1 cellular context compared by ENCODE assay signal in the genomic region with DNA sequence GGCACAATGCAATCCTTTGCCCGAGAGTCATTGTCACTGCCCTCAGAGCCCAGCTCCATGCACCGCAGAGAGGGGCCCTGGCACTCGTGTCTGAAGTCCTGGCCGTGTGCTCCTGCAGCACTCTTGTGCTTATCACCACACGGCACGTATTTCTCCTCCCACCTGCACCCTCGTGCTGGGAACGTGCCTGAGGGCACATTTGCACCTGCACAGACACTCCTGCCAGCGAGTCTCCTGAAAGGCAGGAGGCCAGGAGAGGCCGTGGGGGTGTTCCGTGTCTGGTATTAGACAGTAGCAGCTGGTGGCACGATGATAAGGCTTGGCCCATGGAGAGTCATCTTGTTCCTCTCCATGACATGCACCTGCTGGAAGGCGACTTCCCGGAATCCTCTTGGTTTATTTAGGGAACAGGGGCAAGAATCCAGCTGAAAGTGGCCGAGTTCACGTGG.
A peak's percentile ranks its signal among the peaks of the same experiment; 100 is the strongest.
TF ChIP-seq lines count a peak whose summit lies in the region.

No MANE protein-coding gene starts in this region.

TF ChIP-seq in HepG2, 621 proteins besides CTCF, POLR2A, EP300 and RAD21 (continued from another document):
- TF ChIP-seq, protein P1, sequence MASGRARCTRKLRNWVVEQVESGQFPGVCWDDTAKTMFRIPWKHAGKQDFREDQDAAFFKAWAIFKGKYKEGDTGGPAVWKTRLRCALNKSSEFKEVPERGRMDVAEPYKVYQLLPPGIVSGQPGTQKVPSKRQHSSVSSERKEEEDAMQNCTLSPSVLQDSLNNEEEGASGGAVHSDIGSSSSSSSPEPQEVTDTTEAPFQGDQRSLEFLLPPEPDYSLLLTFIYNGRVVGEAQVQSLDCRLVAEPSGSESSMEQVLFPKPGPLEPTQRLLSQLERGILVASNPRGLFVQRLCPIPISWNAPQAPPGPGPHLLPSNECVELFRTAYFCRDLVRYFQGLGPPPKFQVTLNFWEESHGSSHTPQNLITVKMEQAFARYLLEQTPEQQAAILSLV (CRISPR knock-in tag; IDR thresholded peaks at IDR 0.05; ENCODE audit: borderline replicate concordance) = peak; percentile 60; the same call in 1 of the 2 replicates
- TF ChIP-seq, protein P2, sequence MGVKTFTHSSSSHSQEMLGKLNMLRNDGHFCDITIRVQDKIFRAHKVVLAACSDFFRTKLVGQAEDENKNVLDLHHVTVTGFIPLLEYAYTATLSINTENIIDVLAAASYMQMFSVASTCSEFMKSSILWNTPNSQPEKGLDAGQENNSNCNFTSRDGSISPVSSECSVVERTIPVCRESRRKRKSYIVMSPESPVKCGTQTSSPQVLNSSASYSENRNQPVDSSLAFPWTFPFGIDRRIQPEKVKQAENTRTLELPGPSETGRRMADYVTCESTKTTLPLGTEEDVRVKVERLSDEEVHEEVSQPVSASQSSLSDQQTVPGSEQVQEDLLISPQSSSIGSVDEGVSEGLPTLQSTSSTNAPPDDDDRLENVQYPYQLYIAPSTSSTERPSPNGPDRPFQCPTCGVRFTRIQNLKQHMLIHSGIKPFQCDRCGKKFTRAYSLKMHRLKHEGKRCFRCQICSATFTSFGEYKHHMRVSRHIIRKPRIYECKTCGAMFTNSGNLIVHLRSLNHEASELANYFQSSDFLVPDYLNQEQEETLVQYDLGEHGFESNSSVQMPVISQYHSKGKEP (CRISPR knock-in tag; IDR thresholded peaks at IDR 0.05) = no peak
- TF ChIP-seq TAF15 (IDR thresholded peaks at IDR 0.05; ENCODE audit: low read depth, low read length, poor library complexity, severe bottlenecking) = no peak
- TF ChIP-seq, protein P3, sequence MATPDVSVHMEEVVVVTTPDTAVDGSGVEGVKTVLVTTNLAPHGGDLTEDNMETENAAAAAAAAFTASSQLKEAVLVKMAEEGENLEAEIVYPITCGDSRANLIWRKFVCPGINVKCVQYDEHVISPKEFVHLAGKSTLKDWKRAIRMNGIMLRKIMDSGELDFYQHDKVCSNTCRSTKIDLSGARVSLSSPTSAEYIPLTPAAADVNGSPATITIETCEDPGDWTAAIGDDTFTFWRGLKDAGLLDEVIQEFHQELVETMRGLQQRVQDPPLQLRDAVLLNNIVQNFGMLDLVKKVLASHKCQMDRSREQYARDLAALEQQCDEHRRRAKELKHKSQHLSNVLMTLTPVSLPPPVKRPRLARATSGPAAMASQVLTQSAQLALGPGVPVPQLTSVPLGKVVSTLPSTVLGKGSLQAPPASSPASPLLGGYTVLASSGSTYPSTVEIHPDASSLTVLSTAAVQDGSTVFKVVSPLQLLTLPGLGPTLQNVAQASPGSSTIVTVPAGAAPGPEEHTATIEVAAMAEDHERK (CRISPR knock-in tag; IDR thresholded peaks at IDR 0.05; ENCODE audit: low read depth) = no peak
- TF ChIP-seq, protein P4, sequence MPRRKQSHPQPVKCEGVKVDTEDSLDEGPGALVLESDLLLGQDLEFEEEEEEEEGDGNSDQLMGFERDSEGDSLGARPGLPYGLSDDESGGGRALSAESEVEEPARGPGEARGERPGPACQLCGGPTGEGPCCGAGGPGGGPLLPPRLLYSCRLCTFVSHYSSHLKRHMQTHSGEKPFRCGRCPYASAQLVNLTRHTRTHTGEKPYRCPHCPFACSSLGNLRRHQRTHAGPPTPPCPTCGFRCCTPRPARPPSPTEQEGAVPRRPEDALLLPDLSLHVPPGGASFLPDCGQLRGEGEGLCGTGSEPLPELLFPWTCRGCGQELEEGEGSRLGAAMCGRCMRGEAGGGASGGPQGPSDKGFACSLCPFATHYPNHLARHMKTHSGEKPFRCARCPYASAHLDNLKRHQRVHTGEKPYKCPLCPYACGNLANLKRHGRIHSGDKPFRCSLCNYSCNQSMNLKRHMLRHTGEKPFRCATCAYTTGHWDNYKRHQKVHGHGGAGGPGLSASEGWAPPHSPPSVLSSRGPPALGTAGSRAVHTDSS (CRISPR knock-in tag; conservative IDR thresholded peaks at IDR 0.05) = no peak
- TF ChIP-seq BRD4 (CRISPR knock-in tag; IDR thresholded peaks at IDR 0.05) = no peak
- TF ChIP-seq HES4 (CRISPR knock-in tag; IDR thresholded peaks at IDR 0.05; ENCODE audit: borderline replicate concordance) = peak; percentile 80
- no peak for TF ChIP-seq ZNF615 (CRISPR knock-in tag; IDR thresholded peaks at IDR 0.05; ENCODE audit: borderline replicate concordance)
- TF ChIP-seq, protein P5, sequence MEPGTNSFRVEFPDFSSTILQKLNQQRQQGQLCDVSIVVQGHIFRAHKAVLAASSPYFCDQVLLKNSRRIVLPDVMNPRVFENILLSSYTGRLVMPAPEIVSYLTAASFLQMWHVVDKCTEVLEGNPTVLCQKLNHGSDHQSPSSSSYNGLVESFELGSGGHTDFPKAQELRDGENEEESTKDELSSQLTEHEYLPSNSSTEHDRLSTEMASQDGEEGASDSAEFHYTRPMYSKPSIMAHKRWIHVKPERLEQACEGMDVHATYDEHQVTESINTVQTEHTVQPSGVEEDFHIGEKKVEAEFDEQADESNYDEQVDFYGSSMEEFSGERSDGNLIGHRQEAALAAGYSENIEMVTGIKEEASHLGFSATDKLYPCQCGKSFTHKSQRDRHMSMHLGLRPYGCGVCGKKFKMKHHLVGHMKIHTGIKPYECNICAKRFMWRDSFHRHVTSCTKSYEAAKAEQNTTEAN (CRISPR knock-in tag; conservative IDR thresholded peaks at IDR 0.05) = peak; percentile 77; the same call in 1 of the 2 replicates
- TF ChIP-seq, protein P6, sequence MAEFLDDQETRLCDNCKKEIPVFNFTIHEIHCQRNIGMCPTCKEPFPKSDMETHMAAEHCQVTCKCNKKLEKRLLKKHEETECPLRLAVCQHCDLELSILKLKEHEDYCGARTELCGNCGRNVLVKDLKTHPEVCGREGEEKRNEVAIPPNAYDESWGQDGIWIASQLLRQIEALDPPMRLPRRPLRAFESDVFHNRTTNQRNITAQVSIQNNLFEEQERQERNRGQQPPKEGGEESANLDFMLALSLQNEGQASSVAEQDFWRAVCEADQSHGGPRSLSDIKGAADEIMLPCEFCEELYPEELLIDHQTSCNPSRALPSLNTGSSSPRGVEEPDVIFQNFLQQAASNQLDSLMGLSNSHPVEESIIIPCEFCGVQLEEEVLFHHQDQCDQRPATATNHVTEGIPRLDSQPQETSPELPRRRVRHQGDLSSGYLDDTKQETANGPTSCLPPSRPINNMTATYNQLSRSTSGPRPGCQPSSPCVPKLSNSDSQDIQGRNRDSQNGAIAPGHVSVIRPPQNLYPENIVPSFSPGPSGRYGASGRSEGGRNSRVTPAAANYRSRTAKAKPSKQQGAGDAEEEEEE (CRISPR knock-in tag; IDR thresholded peaks at IDR 0.05; ENCODE audit: borderline replicate concordance) = no peak
- TF ChIP-seq SNAI1 (CRISPR knock-in tag; IDR thresholded peaks at IDR 0.05; ENCODE audit: borderline replicate concordance) = peak; percentile 89
